In the genomic region with DNA sequence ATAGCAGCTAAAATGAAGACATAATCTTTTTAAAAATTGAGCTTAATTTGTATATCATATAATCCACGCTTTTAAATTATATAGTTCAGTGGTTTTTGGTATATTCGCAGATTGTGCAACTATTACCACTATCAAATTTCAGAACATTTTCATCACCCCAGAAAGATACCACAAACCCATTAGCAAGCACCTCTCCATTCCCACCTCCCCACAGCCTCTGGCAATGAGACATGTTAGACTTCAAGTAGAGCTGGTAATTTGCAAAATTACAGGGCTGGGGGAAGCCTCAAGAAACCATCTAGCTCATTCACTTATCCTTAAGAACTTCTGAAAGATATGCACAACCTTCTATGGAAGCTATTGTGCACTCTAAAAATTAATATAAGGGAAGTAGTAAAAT, we compare ENCODE assay signal across 25 cellular contexts. TPM values are rescaled to one million over a fixed set of nuclear protein-coding genes. Genes with fewer than 3 reads are reported as not detected.
"Had no signal": no experiment of that assay in that cellular context is flagged by ENCODE, and none has a peak within 500 bp of the region (broad histone marks: within the 10 kb centered on the region; RNA-seq: fewer than 3 reads in every experiment).

No MANE protein-coding gene starts in this region.

- H3K4me3 Mint-ChIP-seq: activated CD4-positive, alpha-beta memory T cell treated with anti-CD3 and anti-CD28 coated beads, Interleukin-2, amount 10 ng/mL, durations not matched to agents 7 days and 5 days; activated CD4-positive, alpha-beta T cell treated with anti-CD3 and anti-CD28 coated beads, Interleukin-2, amount 10 ng/mL, durations not matched to agents 7 days and 5 days; activated naive CD4-positive, alpha-beta T cell treated with anti-CD3 and anti-CD28 coated beads, Interleukin-2, amount 10 ng/mL, durations not matched to agents 7 days and 5 days; activated naive CD8-positive, alpha-beta T cell treated with anti-CD3 and anti-CD28 coated beads, Interleukin-2, amount 10 ng/mL, durations not matched to agents 7 days and 5 days; activated T-cell treated with anti-CD3 and anti-CD28 coated beads, Interleukin-2, amount 50 U/mL, for 24 hours; effector memory CD8-positive, alpha-beta T cell; nephron progenitor cell; stimulated activated naive B cell treated with anti-CD40 and anti-IgM and Interleukin-4, amounts not matched to agents 10 μg/mL and 1 μg/mL and 100 μg/mL, for 72 hours had no signal

- H3K9me3 Mint-ChIP-seq: activated CD4-positive, alpha-beta memory T cell treated with anti-CD3 and anti-CD28 coated beads, Interleukin-2, amount 10 ng/mL, durations not matched to agents 7 days and 5 days; activated CD4-positive, alpha-beta T cell treated with anti-CD3 and anti-CD28 coated beads, Interleukin-2, amount 10 ng/mL, durations not matched to agents 7 days and 5 days; activated naive CD4-positive, alpha-beta T cell treated with anti-CD3 and anti-CD28 coated beads, Interleukin-2, amount 10 ng/mL, durations not matched to agents 7 days and 5 days; activated naive CD8-positive, alpha-beta T cell treated with anti-CD3 and anti-CD28 coated beads, Interleukin-2, amount 10 ng/mL, durations not matched to agents 7 days and 5 days; activated T-cell treated with anti-CD3 and anti-CD28 coated beads, Interleukin-2, amount 50 U/mL, for 24 hours; nephron progenitor cell; stimulated activated naive B cell treated with anti-CD40 and anti-IgM and Interleukin-4, amounts not matched to agents 10 μg/mL and 1 μg/mL and 100 μg/mL, for 72 hours; WTC11 had no signal

- H3K27ac Mint-ChIP-seq: activated CD4-positive, alpha-beta memory T cell treated with anti-CD3 and anti-CD28 coated beads, Interleukin-2, amount 10 ng/mL, durations not matched to agents 7 days and 5 days; activated CD4-positive, alpha-beta T cell treated with anti-CD3 and anti-CD28 coated beads, Interleukin-2, amount 10 ng/mL, durations not matched to agents 7 days and 5 days; activated naive CD4-positive, alpha-beta T cell treated with anti-CD3 and anti-CD28 coated beads, Interleukin-2, amount 10 ng/mL, durations not matched to agents 7 days and 5 days; activated naive CD8-positive, alpha-beta T cell treated with anti-CD3 and anti-CD28 coated beads, Interleukin-2, amount 10 ng/mL, durations not matched to agents 7 days and 5 days; activated T-cell treated with anti-CD3 and anti-CD28 coated beads, Interleukin-2, amount 50 U/mL, for 24 hours; effector memory CD8-positive, alpha-beta T cell; nephron progenitor cell; progenitor cell of endocrine pancreas; stimulated activated naive B cell treated with anti-CD40 and anti-IgM and Interleukin-4, amounts not matched to agents 10 μg/mL and 1 μg/mL and 100 μg/mL, for 72 hours; WTC11 had no signal

- H3K36me3 Mint-ChIP-seq: activated naive CD4-positive, alpha-beta T cell treated with anti-CD3 and anti-CD28 coated beads, Interleukin-2, amount 10 ng/mL, durations not matched to agents 7 days and 5 days; activated naive CD8-positive, alpha-beta T cell treated with anti-CD3 and anti-CD28 coated beads, Interleukin-2, amount 10 ng/mL, durations not matched to agents 7 days and 5 days; WTC11 had no signal

- DNase-seq: activated CD4-positive, alpha-beta memory T cell treated with anti-CD3 and anti-CD28 coated beads, Interleukin-2, amount 10 ng/mL, durations not matched to agents 7 days and 5 days; activated CD4-positive, alpha-beta T cell treated with anti-CD3 and anti-CD28 coated beads for 1 hour; activated CD4-positive, alpha-beta T cell treated with anti-CD3 and anti-CD28 coated beads, Interleukin-2, amount 10 ng/mL, durations not matched to agents 7 days and 5 days; activated CD8-positive, alpha-beta memory T cell treated with anti-CD3 and anti-CD28 coated beads, Interleukin-2, amount 50 U/mL, for 48 hours; activated gamma-delta T cell; activated naive CD4-positive, alpha-beta T cell treated with anti-CD3 and anti-CD28 coated beads, Interleukin-2, amount 10 ng/mL, durations not matched to agents 7 days and 5 days; activated naive CD8-positive, alpha-beta T cell treated with anti-CD3 and anti-CD28 coated beads, Interleukin-2, amount 10 ng/mL, durations not matched to agents 7 days and 5 days; activated T-cell treated with anti-CD3 and anti-CD28 coated beads, Interleukin-2, amount 50 U/mL, for 24 hours; brain microvascular endothelial cell; effector memory CD8-positive, alpha-beta T cell; hippocampal formation; kidney; left colon; mammary epithelial cell; nephron progenitor cell; ovary; sigmoid colon; small intestine; stimulated activated naive B cell treated with anti-CD40 and anti-IgM and Interleukin-4, amounts not matched to agents 10 μg/mL and 1 μg/mL and 100 μg/mL, for 72 hours; stomach; thyroid gland; upper lobe of left lung had no signal

RNA-seq across cellular contexts. Expression of a gene that starts 1.9 kb away (rescaled TPM):
- polyA plus RNA-seq: liver had no signal
